ENCODE assay signal across 14 cellular contexts in the genomic region with DNA sequence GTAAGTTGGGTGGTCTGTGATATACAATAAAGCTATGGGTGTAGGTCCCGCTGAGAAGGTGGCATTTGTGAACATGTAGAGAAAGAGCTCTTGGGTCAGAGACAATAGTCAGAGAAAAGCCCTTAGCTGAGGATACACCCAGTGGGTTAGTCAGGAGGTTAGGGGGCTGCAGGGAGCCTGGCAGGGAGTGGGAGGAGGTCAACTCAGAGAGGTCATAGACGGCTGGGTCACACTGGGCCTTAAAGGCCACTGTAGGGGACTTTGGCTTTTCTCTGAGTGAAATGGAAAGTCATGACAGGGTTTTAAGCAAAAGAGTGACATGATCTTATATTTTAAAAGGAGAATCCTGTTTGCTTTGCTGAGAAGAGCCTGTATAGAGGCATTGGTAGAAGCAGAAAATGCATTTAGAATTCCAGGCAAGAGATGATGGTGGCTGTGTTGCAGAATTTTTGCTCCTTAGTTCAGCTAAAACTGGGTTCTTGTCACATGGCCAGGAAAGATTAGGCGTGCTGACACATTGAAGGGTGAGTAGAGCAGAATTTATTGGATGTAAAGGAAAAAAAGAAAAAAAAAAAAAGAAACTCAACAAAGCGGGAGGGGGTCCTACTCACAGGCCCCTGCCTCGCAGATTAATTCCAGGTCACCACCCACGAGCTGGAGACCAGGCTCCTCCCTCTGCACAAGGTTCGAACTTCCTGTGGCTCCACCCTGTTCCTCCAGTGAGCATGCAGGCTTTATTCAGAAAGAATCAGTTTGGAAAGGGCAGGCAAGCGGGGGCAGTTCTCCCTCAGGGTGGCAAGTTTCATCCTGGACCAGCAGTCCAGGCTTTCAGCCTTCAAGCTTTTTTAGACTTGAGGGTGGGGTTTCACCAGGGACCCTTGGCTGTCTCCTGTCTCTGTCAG. TPM values are rescaled to one million over a fixed set of nuclear protein-coding genes. Genes with fewer than 3 reads are reported as not detected.
DNase-seq lines count a peak whose midpoint lies in the region; ATAC-seq and TF ChIP-seq lines count a peak whose summit lies in the region.
"Had no signal": no experiment of that assay in that cellular context is flagged by ENCODE, and none has a peak within 500 bp of the region (broad histone marks: within the 10 kb centered on the region; RNA-seq: fewer than 3 reads in every experiment).

No MANE protein-coding gene starts in this region.

- H3K27me3 Mint-ChIP-seq in activated naive CD4-positive, alpha-beta T cell treated with anti-CD3 and anti-CD28 coated beads for 36 hours (ENCODE audit: low read depth), result no peaks in the 10 kb centered on the region
- no peaks in the 10 kb centered on the region for H3K27me3 Mint-ChIP-seq in activated CD8-positive, alpha-beta T cell treated with anti-CD3 and anti-CD28 coated beads for 36 hours

- DNase-seq in activated naive CD4-positive, alpha-beta T cell treated with anti-CD3 and anti-CD28 coated beads for 36 hours, result no peak
- no peak for DNase-seq in activated naive CD4-positive, alpha-beta T cell treated with anti-CD3 and anti-CD28 coated beads, Interleukin-2, amount 50 U/mL, for 16 hours
- DNase-seq in ascending aorta (ENCODE audit: low spot score in 2 of 2), result no peak
- peak; percentile 22 for DNase-seq in left kidney (ENCODE audit: low read depth, low spot score)
- DNase-seq in stimulated activated effector memory CD8-positive, alpha-beta T cell treated with anti-CD3 and anti-CD28 coated beads, Interleukin-12 subunit alpha, Interleukin-12 subunit beta, amount 100 ng/mL, for 72 hours (ENCODE audit: low spot score in 2 of 2), result no peak
- DNase-seq in osteoblast (ENCODE audit: insufficient read length, low spot score, missing footprints), result no peak
- no peak for DNase-seq in NCI-H2227 treated with DMSO at 0.1 percent for 48 hours (lab: John Stamatoyannopoulos, UW)
- no peak for DNase-seq in activated CD8-positive, alpha-beta T cell treated with anti-CD3 and anti-CD28 coated beads for 36 hours
- DNase-seq: activated CD4-positive, alpha-beta T cell treated with anti-CD3 and anti-CD28 coated beads, Interleukin-2, amount 50 U/mL, for 4 hours; activated gamma-delta T cell; effector CD8-positive, alpha-beta T cell; MM.1S; natural killer cell; stimulated activated CD4-positive, alpha-beta T cell treated with anti-CD3 and anti-CD28 coated beads, Interleukin-4, amount 100 ng/mL, for 4 hours had no signal

- no peak for TF ChIP-seq CTCF in ascending aorta (IDR thresholded peaks at IDR 0.05)
- no peak for TF ChIP-seq CTCF in osteoblast (IDR thresholded peaks at IDR 0.05; ENCODE audit: extremely low read depth, low read depth, low read length)
- TF ChIP-seq CTCF in activated CD8-positive, alpha-beta T cell treated with anti-CD3 and anti-CD28 coated beads for 36 hours (IDR thresholded peaks at IDR 0.05), result no peak

- intact Hi-C loops in activated naive CD4-positive, alpha-beta T cell treated with anti-CD3 and anti-CD28 coated beads for 36 hours (cut with micrococcal nuclease), result no loop called here
- intact Hi-C loops in ascending aorta (cut with DNase I), result no loop called here
- intact Hi-C loops in activated CD8-positive, alpha-beta T cell treated with anti-CD3 and anti-CD28 coated beads for 36 hours (cut with micrococcal nuclease), result no loop called here

- peaks cover 2% of the 10 kb centered on the region for H3K9me3 Mint-ChIP-seq in activated naive CD4-positive, alpha-beta T cell treated with anti-CD3 and anti-CD28 coated beads for 36 hours
- H3K9me3 Mint-ChIP-seq in stimulated activated effector memory CD8-positive, alpha-beta T cell treated with anti-CD3 and anti-CD28 coated beads, Interleukin-12 subunit alpha, Interleukin-12 subunit beta, amount 100 ng/mL, for 72 hours, result no peaks in the 10 kb centered on the region
- H3K9me3 Mint-ChIP-seq in activated CD8-positive, alpha-beta T cell treated with anti-CD3 and anti-CD28 coated beads for 36 hours, result no peaks in the 10 kb centered on the region
- H3K9me3 Mint-ChIP-seq: natural killer cell had no signal

- H3K27ac Mint-ChIP-seq in activated naive CD4-positive, alpha-beta T cell treated with anti-CD3 and anti-CD28 coated beads for 36 hours, result peak overlapping the region; percentile 10
- H3K27ac Mint-ChIP-seq in stimulated activated effector memory CD8-positive, alpha-beta T cell treated with anti-CD3 and anti-CD28 coated beads, Interleukin-12 subunit alpha, Interleukin-12 subunit beta, amount 100 ng/mL, for 72 hours, result peak overlapping the region; percentile 20
- H3K27ac Mint-ChIP-seq in activated CD8-positive, alpha-beta T cell treated with anti-CD3 and anti-CD28 coated beads for 36 hours, result no peak overlapping the region

- H3K4me1 ChIP-seq in ascending aorta (peaks cover 0 to 15% of the 10 kb centered on the region in 2 donors), osteoblast (ENCODE audit: insufficient read depth, low read length) (no peaks in the 10 kb centered on the region)

- H2AFZ ChIP-seq in osteoblast (ENCODE audit: low read length), result no peak overlapping the region

- H3K27ac ChIP-seq in ascending aorta (peak overlapping the region; percentile 2 to 38), osteoblast (ENCODE audit: low read depth, low read length) (no peak overlapping the region)

- H3K27me3 ChIP-seq in ascending aorta, result no peaks in the 10 kb centered on the region
- H3K27me3 ChIP-seq in osteoblast (ENCODE audit: insufficient read depth, low read length), result no peaks in the 10 kb centered on the region

- H3K4me1 Mint-ChIP-seq in activated naive CD4-positive, alpha-beta T cell treated with anti-CD3 and anti-CD28 coated beads for 36 hours (ENCODE audit: low read depth), result peaks cover 5% of the 10 kb centered on the region
- H3K4me1 Mint-ChIP-seq in stimulated activated effector memory CD8-positive, alpha-beta T cell treated with anti-CD3 and anti-CD28 coated beads, Interleukin-12 subunit alpha, Interleukin-12 subunit beta, amount 100 ng/mL, for 72 hours, result peaks cover 8% of the 10 kb centered on the region
- H3K4me1 Mint-ChIP-seq in activated CD8-positive, alpha-beta T cell treated with anti-CD3 and anti-CD28 coated beads for 36 hours (ENCODE audit: low read depth), result no peaks in the 10 kb centered on the region

- no peak overlapping the region for H3K4me3 Mint-ChIP-seq in activated naive CD4-positive, alpha-beta T cell treated with anti-CD3 and anti-CD28 coated beads for 36 hours
- H3K4me3 Mint-ChIP-seq in stimulated activated effector memory CD8-positive, alpha-beta T cell treated with anti-CD3 and anti-CD28 coated beads, Interleukin-12 subunit alpha, Interleukin-12 subunit beta, amount 100 ng/mL, for 72 hours, result no peak overlapping the region
- H3K4me3 Mint-ChIP-seq in activated CD8-positive, alpha-beta T cell treated with anti-CD3 and anti-CD28 coated beads for 36 hours, result no peak overlapping the region
- H3K4me3 Mint-ChIP-seq: natural killer cell had no signal

- H3K9me3 ChIP-seq in ascending aorta (no peaks in the 10 kb centered on the region), osteoblast (ENCODE audit: low read depth, low read length) (no peaks in the 10 kb centered on the region)

- no peaks in the 10 kb centered on the region for H3K36me3 Mint-ChIP-seq in activated naive CD4-positive, alpha-beta T cell treated with anti-CD3 and anti-CD28 coated beads for 36 hours (ENCODE audit: low read depth)
- H3K36me3 Mint-ChIP-seq in stimulated activated effector memory CD8-positive, alpha-beta T cell treated with anti-CD3 and anti-CD28 coated beads, Interleukin-12 subunit alpha, Interleukin-12 subunit beta, amount 100 ng/mL, for 72 hours, result peaks cover 5% of the 10 kb centered on the region
- peaks cover 3% of the 10 kb centered on the region for H3K36me3 Mint-ChIP-seq in activated CD8-positive, alpha-beta T cell treated with anti-CD3 and anti-CD28 coated beads for 36 hours (ENCODE audit: low read depth)

- no peak overlapping the region for H3K4me3 ChIP-seq in ascending aorta
- H3K4me3 ChIP-seq in osteoblast (ENCODE audit: insufficient read depth, low read length), result no peak overlapping the region

- H3K4me2 ChIP-seq in osteoblast (ENCODE audit: insufficient read depth, low read length), result no peak overlapping the region

- no peak for ATAC-seq in stimulated activated effector memory CD8-positive, alpha-beta T cell treated with anti-CD3 and anti-CD28 coated beads, Interleukin-12 subunit alpha, Interleukin-12 subunit beta, amount 100 ng/mL, for 72 hours
- no peak for ATAC-seq in activated CD8-positive, alpha-beta T cell treated with anti-CD3 and anti-CD28 coated beads for 36 hours
- ATAC-seq: natural killer cell had no signal

- no peaks in the 10 kb centered on the region for H4K20me1 ChIP-seq in osteoblast (ENCODE audit: insufficient read depth, low read length)

- peaks cover 0 to 35% of the 10 kb centered on the region in 2 donors for H3K36me3 ChIP-seq in ascending aorta
- no peaks in the 10 kb centered on the region for H3K36me3 ChIP-seq in osteoblast (ENCODE audit: insufficient read depth, low read length)

- no peaks in the 10 kb centered on the region for H3K79me2 ChIP-seq in osteoblast (ENCODE audit: insufficient read depth, low read length)

- CTCF ChIA-PET in activated naive CD4-positive, alpha-beta T cell treated with anti-CD3 and anti-CD28 coated beads for 36 hours (lab: Charles Lee), result interaction anchor here (0.6 to 1.0 kb wide), 3 partner anchors 17 to 30 kb away, joined by 3 read pairs; partner anchors contain the start of gene MGST2
- CTCF ChIA-PET in activated CD8-positive, alpha-beta T cell treated with anti-CD3 and anti-CD28 coated beads for 36 hours (lab: Charles Lee), result interaction anchor here (0.8 kb wide), 1 partner anchor 16 kb away, joined by 3 read pairs; no protein-coding TSS in a partner anchor

- POLR2A ChIA-PET in activated CD8-positive, alpha-beta T cell treated with anti-CD3 and anti-CD28 coated beads for 36 hours (lab: Charles Lee), result no interaction called here

RNA-seq across cellular contexts. Expression of gene MGST2, which starts 16.9 kb away (rescaled TPM):
- 1 to 10 TPM; 5.4 to 6.2 TPM for total RNA-seq in activated naive CD4-positive, alpha-beta T cell treated with anti-CD3 and anti-CD28 coated beads for 36 hours
- total RNA-seq in ascending aorta (34.4 TPM), osteoblast (2.4 and 6.2 TPM in 2 replicates)
- total RNA-seq in activated CD8-positive, alpha-beta T cell treated with anti-CD3 and anti-CD28 coated beads for 36 hours, result 10 to 100 TPM; 11.7 to 12.4 TPM
